Comparison of ENCODE assay signal across 11 cellular contexts in the genomic region with DNA sequence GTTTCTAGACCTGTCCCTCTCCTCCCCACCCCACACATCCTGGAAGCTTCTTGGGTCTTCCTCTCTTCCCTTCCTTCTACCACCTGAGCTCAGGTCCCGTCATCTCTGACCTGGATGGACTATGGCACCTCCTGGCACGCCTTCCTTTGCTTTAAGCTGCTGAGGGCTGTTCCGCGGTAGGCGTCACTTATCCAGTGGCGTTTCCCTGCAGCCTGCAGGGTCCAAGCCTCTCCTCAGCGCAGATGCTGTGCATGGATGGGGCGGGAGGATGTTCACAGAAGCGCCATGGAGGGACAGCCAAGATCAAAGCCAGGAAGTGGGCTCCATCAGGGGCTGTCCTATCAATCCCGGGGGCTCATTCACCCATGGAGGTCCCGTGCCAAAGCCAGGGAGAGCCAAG. TPM values are rescaled to one million over a fixed set of nuclear protein-coding genes. Genes with fewer than 3 reads are reported as not detected.
DNase-seq lines count a peak whose midpoint lies in the region; ATAC-seq, FAIRE-seq and TF ChIP-seq lines count a peak whose summit lies in the region.
"Had no signal": no experiment of that assay in that cellular context is flagged by ENCODE, and none has a peak within 500 bp of the region (broad histone marks: within the 10 kb centered on the region; RNA-seq: fewer than 3 reads in every experiment).

No MANE protein-coding gene starts in this region.

- no peak overlapping the region for H2BK120ac ChIP-seq in H1 (replicated peaks; ENCODE audit: low read depth, low read length)

- no peak overlapping the region for H2AK5ac ChIP-seq in H1 (ENCODE audit: low read depth, low read length)

- H3K4me3 ChIP-seq in A549, result no peak overlapping the region
- no peak overlapping the region for H3K4me3 ChIP-seq in GM23338
- H3K4me3 ChIP-seq in H1 (ENCODE audit: extremely low read depth in 1 of 4, insufficient read depth in 2 of 4, low read depth in 3 of 4, low read length in 4 of 4), result no peak overlapping the region
- no peak overlapping the region for H3K4me3 ChIP-seq in osteoblast (ENCODE audit: insufficient read depth, low read length)

- H3K23me2 ChIP-seq in H1 (ENCODE audit: low read depth, low read length), result 0 out of 2 replicates have a peak, but pooled peaks cover 2% of the 10 kb centered on the region

- CTCF ChIA-PET in A549 (lab: Yijun Ruan, JAX), result interaction anchor here (0.6 to 23.6 kb wide), 30 partner anchors 9 to 343 kb away, joined by 3 to 344 read pairs (median 6); a partner anchor contains a TSS
- CTCF ChIA-PET in H1 (lab: Charles Lee; ENCODE audit: partially characterized antibody), result interaction anchor here (0.6 to 8.9 kb wide), 34 partner anchors 10 to 354 kb away, joined by 3 to 88 read pairs (median 5); a partner anchor contains a TSS

- no peak overlapping the region for H2BK15ac ChIP-seq in H1 (ENCODE audit: low read length)

- peaks cover 9% of the 10 kb centered on the region; the same call in 2 of the 3 replicates for H3K4me1 Mint-ChIP-seq in GM23338
- peaks cover 20% of the 10 kb centered on the region for H3K4me1 Mint-ChIP-seq in mesothelial cell of epicardium

- H3K4me2 ChIP-seq in A549, result peak overlapping the region; percentile 31; the same call in 2 of the 3 replicates
- H3K4me2 ChIP-seq in GM23338, result no peak overlapping the region
- H3K4me2 ChIP-seq in H1 (ENCODE audit: insufficient read depth in 1 of 2, low read depth in 2 of 2, low read length in 2 of 2), result no peak overlapping the region
- no peak overlapping the region for H3K4me2 ChIP-seq in osteoblast (ENCODE audit: insufficient read depth, low read length)

- H4K91ac ChIP-seq in H1 (replicated peaks; ENCODE audit: insufficient read length, low read length), result peak overlapping the region; percentile 25

- H3K79me2 ChIP-seq in GM23338 (replicated peaks; ENCODE audit: insufficient read depth) (no peaks in the 10 kb centered on the region), H1 (ENCODE audit: control insufficient read depth in 1 of 2, insufficient read depth in 2 of 2, low read length in 2 of 2) (no peaks in the 10 kb centered on the region), osteoblast (ENCODE audit: insufficient read depth, low read length) (no peaks in the 10 kb centered on the region)

- FAIRE-seq in A549 (lab: Jason Lieb, UNC) (no peak), H1 (lab: Jason Lieb, UNC) (no peak)

- H2BK5ac ChIP-seq in H1 (ENCODE audit: low read depth, low read length), result no peak overlapping the region

- no peak overlapping the region for H2BK20ac ChIP-seq in H1 (ENCODE audit: low read length)

- H3K4ac ChIP-seq in H1 (replicated peaks; ENCODE audit: insufficient read length, low read depth, low read length), result no peak overlapping the region

- no peaks in the 10 kb centered on the region for H3K9me3 ChIP-seq in A549
- H3K9me3 ChIP-seq in H1 (ENCODE audit: insufficient read depth in 2 of 2, low read depth in 1 of 2, low read length in 1 of 2), result 0 out of 4 replicates have a peak, but pooled peaks cover 0 to 4% of the 10 kb centered on the region in 2 experiments
- no peaks in the 10 kb centered on the region for H3K9me3 ChIP-seq in osteoblast (ENCODE audit: low read depth, low read length)

- peak overlapping the region; percentile 59; the same call in 1 of the 2 replicates for H4K8ac ChIP-seq in H1 (ENCODE audit: extremely low read depth, insufficient read depth, low read length)

- H4K20me1 ChIP-seq in GM23338 (replicated peaks; ENCODE audit: insufficient read depth) (no peaks in the 10 kb centered on the region), H1 (replicated peaks in 1 of 2; ENCODE audit: control insufficient read depth in 1 of 2, insufficient read depth in 2 of 2, low read length in 2 of 2) (no peaks in the 10 kb centered on the region), osteoblast (ENCODE audit: insufficient read depth, low read length) (no peaks in the 10 kb centered on the region)

- no peaks in the 10 kb centered on the region for H3K27me3 ChIP-seq in GM23338 (ENCODE audit: insufficient read depth)
- H3K27me3 ChIP-seq in H1 (replicated peaks in 1 of 4; ENCODE audit: control insufficient read depth in 3 of 4, extremely low read depth in 1 of 4, insufficient read depth in 3 of 4, low read length in 3 of 4), result no peaks in the 10 kb centered on the region; a peak in 1 of 7 replicates
- peaks cover 9% of the 10 kb centered on the region for H3K27me3 ChIP-seq in osteoblast (ENCODE audit: insufficient read depth, low read length)

- no peaks in the 10 kb centered on the region for H3K79me1 ChIP-seq in H1 (ENCODE audit: low read depth, low read length)

- H2BK12ac ChIP-seq in H1 (ENCODE audit: low read depth, low read length), result peak overlapping the region; percentile 75; the same call in 1 of the 2 replicates

- H3K9me3 Mint-ChIP-seq in GM23338, result no peaks in the 10 kb centered on the region
- H3K9me3 Mint-ChIP-seq in mesothelial cell of epicardium, result no peaks in the 10 kb centered on the region
- H3K9me3 Mint-ChIP-seq: CD4-positive, CD25-positive, alpha-beta regulatory T cell; IgD-negative memory B cell had no signal

- no peak overlapping the region for H3K9ac ChIP-seq in H1 (replicated peaks in 1 of 4; ENCODE audit: extremely low read depth in 1 of 4, low read depth in 3 of 4, low read length in 3 of 4)

- TF ChIP-seq POLR2A in A549 (IDR thresholded peaks at IDR 0.05; ENCODE audit: low read length) (no peak), H1 (IDR thresholded peaks at IDR 0.05; ENCODE audit: control extremely low read depth in 1 of 2, low read depth in 2 of 2, low read length in 2 of 2) (no peak)

- H3K27me3 Mint-ChIP-seq in GM23338 (ENCODE audit: insufficient read depth, low read depth, poor library complexity), result peaks cover 5% of the 10 kb centered on the region
- peaks cover 17% of the 10 kb centered on the region for H3K27me3 Mint-ChIP-seq in mesothelial cell of epicardium (ENCODE audit: low read depth)

- H3F3A ChIP-seq in GM23338 (replicated peaks; ENCODE audit: low read depth), result no peaks in the 10 kb centered on the region; the same call in 1 of the 2 replicates

- no peaks in the 10 kb centered on the region; the same call in 1 of the 3 replicates for H3K36me3 Mint-ChIP-seq in GM23338 (ENCODE audit: low read depth)
- no peaks in the 10 kb centered on the region for H3K36me3 Mint-ChIP-seq in mesothelial cell of epicardium
- H3K36me3 Mint-ChIP-seq: CD4-positive, CD25-positive, alpha-beta regulatory T cell; IgD-negative memory B cell had no signal

- POLR2A ChIA-PET in A549 (lab: Yijun Ruan, JAX) (no interaction called here), H1 (lab: Charles Lee; ENCODE audit: partially characterized antibody) (no interaction called here)

- H3K4me3 Mint-ChIP-seq in GM23338 (no peak overlapping the region), mesothelial cell of epicardium (no peak overlapping the region)
- H3K4me3 Mint-ChIP-seq: CD4-positive, CD25-positive, alpha-beta regulatory T cell; IgD-negative memory B cell had no signal

- 81% methylated on average over 11 of the region's 11 CpGs for WGBS in A549 (ENCODE audit: missing lambda C conversion rate)
- 83% methylated on average over 11 of the region's 11 CpGs; no CpG with 5 or more reads in 1 of the 2 experiments for WGBS in H1 (ENCODE audit: extremely low coverage in 1 of 2, insufficient coverage in 1 of 2, insufficient read length in 1 of 2, insufficient replicate concordance in 2 of 2, low coverage in 1 of 2, low lambda C conversion rate in 2 of 2, missing lambda C conversion rate in 1 of 2), 2 experiments

- H3K14ac ChIP-seq in H1 (ENCODE audit: insufficient read length), result no peak overlapping the region

- ATAC-seq in A549 (no peak), GM23338 (peak; percentile 9; the same call in 1 of the 3 replicates)

- H2AFZ ChIP-seq in GM23338, result no peak overlapping the region
- H2AFZ ChIP-seq in H1 (ENCODE audit: low read length), result no peak overlapping the region
- no peak overlapping the region for H2AFZ ChIP-seq in osteoblast (ENCODE audit: low read length)

- H3K27ac Mint-ChIP-seq in GM23338 (no peak overlapping the region), mesothelial cell of epicardium (no peak overlapping the region)
- H3K27ac Mint-ChIP-seq: CD4-positive, CD25-positive, alpha-beta regulatory T cell; IgD-negative memory B cell had no signal

- TF ChIP-seq EP300 in A549 (IDR thresholded peaks at IDR 0.05) (no peak), H1 (IDR thresholded peaks at IDR 0.05; ENCODE audit: borderline replicate concordance in 1 of 2, low read depth in 2 of 2, low read length in 2 of 2) (no peak)

- H3K27ac ChIP-seq in A549 (peak overlapping the region in 1 of 2 experiments; percentile 61; a peak in 4 of 6 replicates), GM23338 (ENCODE audit: low read depth) (no peak overlapping the region), H1 (ENCODE audit: low read depth, low read length) (no peak overlapping the region), osteoblast (ENCODE audit: low read depth, low read length) (no peak overlapping the region)

- H3K4me1 ChIP-seq in A549 (peaks cover 44% of the 10 kb centered on the region), GM23338 (ENCODE audit: insufficient read depth) (no peaks in the 10 kb centered on the region), H1 (replicated peaks in 1 of 4; ENCODE audit: control insufficient read depth in 3 of 4, insufficient read depth in 4 of 4, low read length in 3 of 4) (no peaks in the 10 kb centered on the region), osteoblast (ENCODE audit: insufficient read depth, low read length) (no peaks in the 10 kb centered on the region)

- TF ChIP-seq CTCF in A549 (IDR thresholded peaks at IDR 0.05) (no peak), GM23338 (conservative IDR thresholded peaks at IDR 0.05; ENCODE audit: low read depth in 2 of 2) (no peak), H1 (IDR thresholded peaks at IDR 0.05; ENCODE audit: control extremely low read depth in 1 of 3, insufficient read depth in 1 of 3, low read depth in 1 of 3, low read length in 3 of 3) (no peak), osteoblast (IDR thresholded peaks at IDR 0.05; ENCODE audit: extremely low read depth, low read depth, low read length) (no peak), mesothelial cell of epicardium (IDR thresholded peaks at IDR 0.05; ENCODE audit: unreplicated experiment) (no peak)

- H3K36me3 ChIP-seq in GM23338 (ENCODE audit: insufficient read depth) (no peaks in the 10 kb centered on the region), H1 (ENCODE audit: control insufficient read depth in 2 of 4, insufficient read depth in 4 of 4, low read length in 3 of 4) (no peaks in the 10 kb centered on the region), osteoblast (ENCODE audit: insufficient read depth, low read length) (no peaks in the 10 kb centered on the region)

- DNase-seq in A549 (ENCODE audit: low read depth in 1 of 2, low spot score in 1 of 2), result no peak
- DNase-seq in GM23338 (ENCODE audit: low spot score), result no peak
- no peak for DNase-seq in H1 (ENCODE audit: low read depth in 1 of 2, low spot score in 2 of 2)
- DNase-seq in osteoblast (ENCODE audit: insufficient read length, low spot score, missing footprints), result peak; percentile 22
- DNase-seq in DMS 273 (lab: John Stamatoyannopoulos, UW; ENCODE audit: unreplicated experiment), result no peak
- DNase-seq in mesothelial cell of epicardium (ENCODE audit: low spot score in 2 of 2, unreplicated experiment in 2 of 2), result no peak
- DNase-seq in RKO (ENCODE audit: low spot score), result no peak
- no peak for DNase-seq in middle frontal gyrus (ENCODE audit: extremely low spot score, low spot score)
- DNase-seq: NCI-H2081 treated with DMSO at 0.1 percent for 48 hours had no signal

- no peaks in the 10 kb centered on the region for H3K9me2 ChIP-seq in GM23338 (ENCODE audit: insufficient read depth)

- no peak overlapping the region for H3K56ac ChIP-seq in H1 (replicated peaks; ENCODE audit: insufficient read length, low read depth, low read length)

- no peak overlapping the region; the same call in 1 of the 2 replicates for H3K18ac ChIP-seq in H1 (ENCODE audit: extremely low read depth, low read length)

- no peak overlapping the region for H4K5ac ChIP-seq in H1 (ENCODE audit: insufficient read length, low read depth, low read length)

- TF ChIP-seq RAD21 in A549 (conservative IDR thresholded peaks at IDR 0.05 in 1 of 2, IDR thresholded peaks at IDR 0.05 in 1 of 2) (no peak), H1 (IDR thresholded peaks at IDR 0.05 in 1 of 2, conservative IDR thresholded peaks at IDR 0.05 in 1 of 2; ENCODE audit: low read depth in 2 of 2, low read length in 2 of 2) (no peak)

- H3K23ac ChIP-seq in H1 (ENCODE audit: insufficient read length), result no peak overlapping the region

RNA-seq across cellular contexts. Expression of a gene that starts 23.8 kb away (rescaled TPM):
- 28.5 and 31.9 TPM in 2 replicates for polyA plus RNA-seq in A549 (2011; rRNA removed)
- polyA plus RNA-seq in A549 (2012; cell fraction: cytosol; rRNA removed), result 11.3 and 14.4 TPM in 2 replicates
- polyA plus RNA-seq in A549 (2012; cell fraction: nucleus; rRNA removed), result 6.3 and 7.7 TPM in 2 replicates
- 16.9 to 18.2 TPM (median 18.1 TPM) in 3 replicates for polyA plus RNA-seq in A549 (2017; fragmentation: RNase III; extraction: RNeasy Plus Mini Kit Qiagen cat#74134 plus additional on column Dnase treatment)
- polyA minus RNA-seq in A549 (2011; rRNA and poly(A)+ RNA removed), result 14.3 and 15.2 TPM in 2 replicates
- total RNA-seq in GM23338 (2014; rRNA removed; shearing (Covaris generic)), result 38.7 and 41.7 TPM in 2 replicates
- 11.4 and 14.6 TPM in 2 replicates for polyA plus RNA-seq in GM23338 (2016; fragmentation: Nextera tagmentation; extraction: Ambion mirVana)
- 45.4 and 48.0 TPM in 2 replicates for total RNA-seq in H1 (2021; fragmentation: NEBNext Ultra II Directional; extraction: Animal tissue kit (Norgen Biotek cat#: 25700))
- polyA plus RNA-seq in H1 (2011; rRNA removed), result 6.8 and 10.7 TPM in 2 replicates
- polyA plus RNA-seq in H1 (2011; cell fraction: cytosol; rRNA removed), result 11.8 TPM
- 6.3 TPM for polyA plus RNA-seq in H1 (2011; cell fraction: nucleus; rRNA removed)
- polyA plus RNA-seq in H1 (2012, experiment 1 of 2), result 15.7 to 43.5 TPM (median 17.7 TPM) in 4 replicates
- 1.9 TPM for polyA plus RNA-seq in H1 (2012, experiment 2 of 2)
- 16.6 TPM for polyA plus RNA-seq in H1 (2013, experiment 1 of 2)
- 16.5 TPM for polyA plus RNA-seq in H1 (2013, experiment 2 of 2)
- polyA minus RNA-seq in H1 (2011; rRNA and poly(A)+ RNA removed), result 23.1 and 23.4 TPM in 2 replicates
- 13.9 TPM for polyA minus RNA-seq in H1 (2011; cell fraction: cytosol; rRNA and poly(A)+ RNA removed)
- polyA minus RNA-seq in H1 (2011; cell fraction: nucleus; rRNA and poly(A)+ RNA removed), result 15.8 TPM
- total RNA-seq in osteoblast, result 7.1 and 8.3 TPM in 2 replicates
- 50.4 to 54.4 TPM (median 53.7 TPM) in 3 replicates for total RNA-seq in mesothelial cell of epicardium
